ENCODE assay signal across 11 cellular contexts in genomic region chr12:155646-156045, GRCh38. TPM values are rescaled to one million over a fixed set of nuclear protein-coding genes. Genes with fewer than 3 reads are reported as not detected.
"Had no signal": no experiment of that assay in that cellular context is flagged by ENCODE, and none has a peak within 500 bp of the region (broad histone marks: within the 10 kb centered on the region; RNA-seq: fewer than 3 reads in every experiment).

No MANE protein-coding gene starts in this region.

- H3K9ac ChIP-seq: GM23248 had no signal

- H3K4me3 ChIP-seq: GM23248, K562 had no signal

- DNase-seq: GM23248, GOT3, H9, HCEC 1CT, HFFc6, Kasumi-1, KG1 had no signal

- ATAC-seq: K562 had no signal

- H3K27ac Mint-ChIP-seq: H9, HFFc6 had no signal

- FAIRE-seq: H54, HTR-8/SVneo, K562 had no signal

- H2AFZ ChIP-seq: GM23248 had no signal

- H3K27ac ChIP-seq: GM23248 had no signal

- H3K4me3 Mint-ChIP-seq: H9, HFFc6 had no signal

- H3K9me3 Mint-ChIP-seq: H9, HFFc6 had no signal

RNA-seq across cellular contexts. Expression of gene SLC6A12, which starts 58.3 kb away (rescaled TPM):
- total RNA-seq: GM23248, HFFc6, HT-29, K562 had no signal
- polyA plus RNA-seq: GM23248, K562 had no signal
